Comparison of ENCODE assay signal across 2 cellular contexts in genomic region chr16:7394936-7395335, GRCh38.
A peak's percentile ranks its signal among the peaks of the same experiment; 100 is the strongest.
TF ChIP-seq lines count a peak whose summit lies in the region.

No MANE protein-coding gene starts in this region.

TF ChIP-seq in IMR-90, 13 proteins besides CTCF, POLR2A, EP300 and RAD21:
- TF ChIP-seq RFX5 (IDR thresholded peaks at IDR 0.05; ENCODE audit: low read depth, low read length) (no peak), MAFK (IDR thresholded peaks at IDR 0.05; ENCODE audit: low read depth, low read length) (peak; percentile 96)

TF ChIP-seq in K562, 482 proteins besides CTCF, POLR2A, EP300 and RAD21:
- no peak for TF ChIP-seq DDX20 (tag; IDR thresholded peaks at IDR 0.05; ENCODE audit: low read depth)
- no peak for TF ChIP-seq ZC3H11A (IDR thresholded peaks at IDR 0.05; ENCODE audit: low read depth, low read length)
- peak; percentile 80 for TF ChIP-seq MAFF (IDR thresholded peaks at IDR 0.05; ENCODE audit: low read length)
- no peak for TF ChIP-seq ZNF589 (CRISPR knock-in tag; IDR thresholded peaks at IDR 0.05; ENCODE audit: low read depth)
- TF ChIP-seq ZNF316 (IDR thresholded peaks at IDR 0.05), result peak; percentile 85
- no peak for TF ChIP-seq CREB5 (CRISPR knock-in tag; IDR thresholded peaks at IDR 0.05)
- TF ChIP-seq MAFG (tag; conservative IDR thresholded peaks at IDR 0.05), result peak; percentile 76
- TF ChIP-seq C11orf30 (IDR thresholded peaks at IDR 0.05; ENCODE audit: low read depth), result peak; percentile 61; the same call in 1 of the 2 replicates
- TF ChIP-seq MAFK (IDR thresholded peaks at IDR 0.05; ENCODE audit: low read length), result peak; percentile 86
- TF ChIP-seq THRA (IDR thresholded peaks at IDR 0.05), result no peak
